Comparison of ENCODE assay signal across 22 cellular contexts in the genomic region with DNA sequence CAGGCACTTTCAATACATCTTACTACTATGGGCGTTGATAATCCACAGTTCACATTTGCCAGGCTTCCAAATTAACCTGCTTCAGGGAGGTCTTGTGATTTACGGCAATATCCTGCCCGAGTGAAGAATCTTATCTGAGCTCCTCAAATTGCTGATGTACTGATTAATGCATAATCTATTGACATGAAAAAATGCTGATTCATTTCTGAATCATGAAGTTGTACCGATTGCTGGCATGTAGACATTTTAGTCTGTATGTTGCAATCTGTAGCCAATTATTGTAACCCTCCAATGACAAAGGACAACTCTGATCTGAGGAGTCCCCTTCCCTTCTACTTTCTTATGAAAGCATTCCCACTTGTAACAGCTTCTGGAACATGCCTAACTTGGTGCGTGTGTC.
DNase-seq lines count a peak whose midpoint lies in the region; ATAC-seq and TF ChIP-seq lines count a peak whose summit lies in the region.
"Had no signal": no experiment of that assay in that cellular context is flagged by ENCODE, and none has a peak within 500 bp of the region (broad histone marks: within the 10 kb centered on the region; RNA-seq: fewer than 3 reads in every experiment).

No MANE protein-coding gene starts in this region.

- TF ChIP-seq CTCF in fibroblast of mammary gland (conservative IDR thresholded peaks at IDR 0.05; ENCODE audit: control insufficient read depth, insufficient read depth, low read depth, low read length), result no peak

- H3K4me1 ChIP-seq in subcutaneous abdominal adipose tissue (ENCODE audit: control insufficient read depth in 5 of 5, insufficient read depth in 5 of 5, low read length in 5 of 5), result peaks cover 0 to 4% (median 3%) of the 10 kb centered on the region in 5 donors
- H3K4me1 ChIP-seq: BE2C, lower lobe of right lung, prostate gland had no signal

- H3K27me3 ChIP-seq in subcutaneous abdominal adipose tissue (ENCODE audit: control insufficient read depth in 5 of 5, insufficient read depth in 4 of 5, low read length in 5 of 5), result no peaks in the 10 kb centered on the region
- H3K27me3 ChIP-seq: BE2C had no signal

- ATAC-seq in HG02623 (IDR thresholded peaks at IDR 0.05; ENCODE audit: unreplicated experiment), result no peak
- ATAC-seq in HG03460 (IDR thresholded peaks at IDR 0.05; ENCODE audit: unreplicated experiment), result no peak
- ATAC-seq: lower lobe of right lung; stimulated activated naive CD8-positive, alpha-beta T cell treated with anti-CD3 and anti-CD28 coated beads, Interleukin-15, amount 100 ng/mL, for 72 hours had no signal

- H3K4me3 ChIP-seq in fibroblast of mammary gland (ENCODE audit: control insufficient read depth, low read depth, low read length) (no peak overlapping the region), subcutaneous abdominal adipose tissue (ENCODE audit: low read depth in 1 of 5, low read length in 5 of 5) (no peak overlapping the region)
- H3K4me3 ChIP-seq: lower lobe of right lung, prostate gland had no signal

- H3K9me3 ChIP-seq in subcutaneous abdominal adipose tissue (ENCODE audit: control insufficient read depth in 5 of 5, low read length in 5 of 5), result no peaks in the 10 kb centered on the region
- H3K9me3 ChIP-seq: BE2C, lower lobe of right lung, prostate gland had no signal

- H3K9ac ChIP-seq in subcutaneous abdominal adipose tissue (ENCODE audit: low read length in 5 of 5), result no peak overlapping the region

- peaks cover 5 to 69% (median 47%) of the 10 kb centered on the region in 5 donors for H3K36me3 ChIP-seq in subcutaneous abdominal adipose tissue (ENCODE audit: control insufficient read depth in 5 of 5, insufficient read depth in 5 of 5, low read length in 5 of 5)
- H3K36me3 ChIP-seq: BE2C, lower lobe of right lung, prostate gland had no signal

- H3K27ac ChIP-seq in subcutaneous abdominal adipose tissue (ENCODE audit: low read depth, low read length), result peak overlapping the region; percentile 62
- H3K27ac ChIP-seq: lower lobe of right lung, prostate gland had no signal

- DNase-seq in SIG-M5 treated with dmso at 0.1 percent for 504 hours (lab: John Stamatoyannopoulos, UW; ENCODE audit: unreplicated experiment) (peak; percentile 48), SIG-M5 (lab: John Stamatoyannopoulos, UW) (no peak), NCI-H460 (ENCODE audit: extremely low read depth, low read depth) (peak; percentile 31), fibroblast of mammary gland (ENCODE audit: low read depth) (peak; percentile 8), NCI-H748 (lab: John Stamatoyannopoulos, UW; ENCODE audit: unreplicated experiment) (no peak)
- DNase-seq: 8988T; activated CD4-positive, alpha-beta memory T cell treated with anti-CD3 and anti-CD28 coated beads, Interleukin-2, amount 10 ng/mL, durations not matched to agents 7 days and 5 days; activated CD4-positive, CD25-positive, alpha-beta regulatory T cell treated with anti-CD3 and anti-CD28 coated beads, Interleukin-2, amount 50 U/mL, for 72 hours; BE2C; DMS79; effector CD8-positive, alpha-beta T cell; NCI-H1105 treated with DMSO at 0.1 percent for 48 hours; NCI-H2029; NCI-H69; stimulated activated naive CD8-positive, alpha-beta T cell treated with anti-CD3 and anti-CD28 coated beads, Interleukin-15, amount 100 ng/mL, for 72 hours; SW 1271; trophoblast cell had no signal

Comparison
In these comparisons a context has a peak if more than half of its experiments do, and no peak if none do; other contexts are left out.
1. DNase-seq: peak in SIG-M5 treated with dmso at 0.1 percent for 504 hours (single experiment), NCI-H460 (single experiment) and fibroblast of mammary gland (single experiment); none in SIG-M5 (single experiment) and NCI-H748 (single experiment).